10 cellular contexts compared by ENCODE assay signal in genomic region chr5:59744531-59744992, GRCh38.
DNase-seq lines count a peak whose midpoint lies in the region; ATAC-seq, FAIRE-seq and TF ChIP-seq lines count a peak whose summit lies in the region.
"Had no signal": no experiment of that assay in that cellular context is flagged by ENCODE, and none has a peak within 500 bp of the region (broad histone marks: within the 10 kb centered on the region; RNA-seq: fewer than 3 reads in every experiment).

No MANE protein-coding gene starts in this region.

- no peaks in the 10 kb centered on the region for H3K79me2 ChIP-seq in neural cell (replicated peaks; ENCODE audit: insufficient read depth, low read length)
- H3K79me2 ChIP-seq: parathyroid adenoma had no signal

- DNase-seq in D721Med (ENCODE audit: insufficient read length, low spot score), result no peak
- peak; percentile 65 for DNase-seq in NCI-H226
- peak; percentile 96 for DNase-seq in dermis microvascular lymphatic vessel endothelial cell (ENCODE audit: low read depth in 2 of 2)
- DNase-seq in BE2C, result no peak
- no peak for DNase-seq in GOT3 (lab: John Stamatoyannopoulos, UW)
- no peak for DNase-seq in middle frontal gyrus (ENCODE audit: extremely low spot score, low spot score)
- DNase-seq: SW 1271 had no signal

- H3K36me3 ChIP-seq in neural cell (ENCODE audit: insufficient read depth, low read length) (no peaks in the 10 kb centered on the region), BE2C (no peaks in the 10 kb centered on the region)

- peak overlapping the region; percentile 41 for H3K4me2 ChIP-seq in neural cell (ENCODE audit: low read length)

- TF ChIP-seq RAD21 in neural cell (conservative IDR thresholded peaks at IDR 0.05), result no peak

- H3F3A ChIP-seq in neural cell (ENCODE audit: insufficient read depth, low read length, poor library complexity, severe bottlenecking), result no peaks in the 10 kb centered on the region

- H3K9me3 ChIP-seq in neural cell (ENCODE audit: low read length) (no peaks in the 10 kb centered on the region), BE2C (no peaks in the 10 kb centered on the region)

- peak; percentile 29 for FAIRE-seq in D721Med (lab: Jason Lieb, UNC)

- no peak overlapping the region for H2AFZ ChIP-seq in neural cell (ENCODE audit: low read depth, low read length)
- H2AFZ ChIP-seq: parathyroid adenoma had no signal

- no peaks in the 10 kb centered on the region for H4K20me1 ChIP-seq in neural cell (ENCODE audit: insufficient read depth)

- H3K4me1 ChIP-seq in BE2C, result no peaks in the 10 kb centered on the region
- H3K4me1 ChIP-seq: parathyroid adenoma had no signal

- H3K27ac ChIP-seq in neural cell (ENCODE audit: low read length), result peak overlapping the region; percentile 86
- H3K27ac ChIP-seq: parathyroid adenoma had no signal

- TF ChIP-seq CTCF in D721Med (IDR thresholded peaks at IDR 0.05; ENCODE audit: insufficient read depth, missing control alignments), result no peak
- no peak for TF ChIP-seq CTCF in neural cell (IDR thresholded peaks at IDR 0.05; ENCODE audit: poor library complexity, severe bottlenecking)
- no peak for TF ChIP-seq CTCF in BE2C (IDR thresholded peaks at IDR 0.05; ENCODE audit: low read depth, low read length)

- peak; percentile 98 for TF ChIP-seq EP300 in neural cell (conservative IDR thresholded peaks at IDR 0.05; ENCODE audit: poor library complexity, severe bottlenecking)

- no peaks in the 10 kb centered on the region for H3K9me2 ChIP-seq in neural cell (ENCODE audit: insufficient read depth, low read length)

- H3K27me3 ChIP-seq in neural cell (ENCODE audit: insufficient read depth, low read depth, low read length) (no peaks in the 10 kb centered on the region), BE2C (no peaks in the 10 kb centered on the region)

- ATAC-seq in HG03442 (IDR thresholded peaks at IDR 0.05; ENCODE audit: unreplicated experiment), result no peak

- H3K4me3 ChIP-seq in neural cell (ENCODE audit: low read length), result peak overlapping the region; percentile 45
- no peak overlapping the region for H3K4me3 ChIP-seq in BE2C (ENCODE audit: low read depth, low read length)

- H3K9ac ChIP-seq in neural cell (ENCODE audit: low read length), result peak overlapping the region; percentile 52
- H3K9ac ChIP-seq: parathyroid adenoma had no signal

TF ChIP-seq in neural cell, 6 proteins besides CTCF, POLR2A, EP300 and RAD21:
- peak; percentile 100 for TF ChIP-seq POLR2AphosphoS5 (IDR thresholded peaks at IDR 0.05)
- no peak for TF ChIP-seq MXI1 (conservative IDR thresholded peaks at IDR 0.05; ENCODE audit: poor library complexity, severe bottlenecking)
- TF ChIP-seq REST (IDR thresholded peaks at IDR 0.05; ENCODE audit: borderline replicate concordance), result peak; percentile 50

Comparison
In these comparisons a context has a peak if more than half of its experiments do, and no peak if none do; other contexts are left out.
1. DNase-seq: peak in NCI-H226 (single experiment) and dermis microvascular lymphatic vessel endothelial cell (2 of 2); none in D721Med (single experiment), BE2C (single experiment), GOT3 (single experiment) and middle frontal gyrus (single experiment).